Comparison of ENCODE assay signal across 8 cellular contexts in the genomic region with DNA sequence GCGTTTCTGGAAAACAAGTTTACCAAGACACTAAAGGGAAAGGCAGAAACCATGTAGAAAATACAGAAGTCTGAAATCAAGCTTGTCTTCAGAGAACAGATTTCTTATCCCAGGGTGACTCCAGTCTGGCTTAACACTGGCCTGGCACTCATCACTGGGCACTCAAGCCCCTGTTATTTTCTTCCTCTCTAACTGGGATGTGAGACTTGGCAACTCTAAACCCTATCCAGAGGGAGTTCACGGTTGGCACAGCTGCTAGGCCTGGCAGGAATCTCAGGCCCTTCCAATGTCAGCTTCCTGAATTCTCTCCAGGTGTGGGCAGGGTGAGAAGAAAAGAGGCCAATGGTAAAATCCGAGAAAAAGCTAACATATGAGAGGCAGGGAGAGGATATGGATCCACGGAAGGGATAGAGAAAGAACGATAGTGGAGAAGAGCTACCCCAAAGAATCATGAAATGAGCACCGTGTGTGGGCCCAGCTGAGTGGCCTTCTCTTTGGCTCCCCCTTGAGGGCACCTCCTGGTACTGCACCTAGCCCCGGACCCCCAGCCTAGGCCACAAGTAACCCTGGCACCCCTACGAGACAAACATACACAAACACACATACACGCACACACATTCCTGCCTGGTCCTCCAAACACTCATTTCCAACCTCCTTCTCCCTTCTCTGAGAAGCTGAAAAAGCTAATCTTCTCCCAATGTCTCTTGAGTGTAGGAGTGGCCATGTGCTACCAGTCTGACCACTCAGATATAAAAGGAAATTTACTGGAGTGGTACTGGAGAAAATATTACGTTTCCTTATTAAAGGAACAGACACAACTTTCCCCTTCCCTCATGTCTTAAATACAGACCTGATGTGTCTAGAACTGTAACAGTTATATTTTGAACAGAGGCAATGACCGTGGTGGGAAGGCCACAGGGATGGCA. TPM values are rescaled to one million over a fixed set of nuclear protein-coding genes. Genes with fewer than 3 reads are reported as not detected.
DNase-seq lines count a peak whose midpoint lies in the region; ATAC-seq and TF ChIP-seq lines count a peak whose summit lies in the region.

No MANE protein-coding gene starts in this region.

- H3K4me1 Mint-ChIP-seq in natural killer cell = peaks cover 0 to 6% of the 10 kb centered on the region in 2 donors

- no TSS peak for BruUV-seq in OCI-LY7 (replicated peaks; lab: Mats Ljungman, UMichigan)

- intact Hi-C loops in OCI-LY7 (cut with micrococcal nuclease; ENCODE audit: unreplicated experiment) = no loop called here
- intact Hi-C loops in natural killer cell (cut with micrococcal nuclease) = no loop called here

- H3K4me1 ChIP-seq in OCI-LY7 (ENCODE audit: insufficient read depth, low read length, poor library complexity, severe bottlenecking) = no peaks in the 10 kb centered on the region

- H4K20me1 ChIP-seq in OCI-LY7 (ENCODE audit: insufficient read depth, low read length) = no peaks in the 10 kb centered on the region

- ATAC-seq in GM18511 (IDR thresholded peaks at IDR 0.05; ENCODE audit: unreplicated experiment) (peak; percentile 93), HG02885 (IDR thresholded peaks at IDR 0.05; ENCODE audit: poor library complexity, unreplicated experiment) (peak; percentile 93), natural killer cell (peak; percentile 36 to 79 (median 65)), omental fat pad (ENCODE audit: low FRiP score) (no peak)

- no peaks in the 10 kb centered on the region for H3K36me3 ChIP-seq in OCI-LY7 (ENCODE audit: insufficient read depth, low read length)

- TF ChIP-seq CTCF in OCI-LY7 (conservative IDR thresholded peaks at IDR 0.05; ENCODE audit: low read length) (peak; percentile 77), cardiac fibroblast (IDR thresholded peaks at IDR 0.05; ENCODE audit: low read depth, low read length) (peak; percentile 77), natural killer cell (IDR thresholded peaks at IDR 0.05) (no peak), omental fat pad (IDR thresholded peaks at IDR 0.05) (no peak)

- no peaks in the 10 kb centered on the region for H3K9me2 ChIP-seq in OCI-LY7 (ENCODE audit: insufficient read depth, low read length)

- POLR2A ChIA-PET in OCI-LY7 (lab: Charles Lee) = no interaction called here

- no peak overlapping the region for H3K27ac ChIP-seq in OCI-LY7 (ENCODE audit: low read depth, low read length, poor library complexity, severe bottlenecking)

- no peaks in the 10 kb centered on the region for H3K36me3 Mint-ChIP-seq in natural killer cell

- H3K9me3 Mint-ChIP-seq in natural killer cell = no peaks in the 10 kb centered on the region

- H3K27ac Mint-ChIP-seq in natural killer cell = no peak overlapping the region

- DNase-seq in AG20443 (ENCODE audit: low spot score) (peak; percentile 53), OCI-LY7 (ENCODE audit: low spot score) (peak; percentile 20), cardiac fibroblast (ENCODE audit: low read depth in 2 of 2) (peak; percentile 11 to 13), natural killer cell (peak; percentile 15), omental fat pad (ENCODE audit: low spot score) (no peak), inferior parietal cortex (ENCODE audit: extremely low spot score) (no peak)

- no peak overlapping the region for H3K4me3 Mint-ChIP-seq in natural killer cell

- H3K79me2 ChIP-seq in OCI-LY7 (ENCODE audit: insufficient read depth, low read depth, low read length) = no peaks in the 10 kb centered on the region

- no peaks in the 10 kb centered on the region for H3K9me3 ChIP-seq in OCI-LY7 (ENCODE audit: low read length)

- CTCF ChIA-PET in OCI-LY7 (lab: Charles Lee; ENCODE audit: unreplicated experiment) = no interaction called here

- no peak overlapping the region for H3K4me2 ChIP-seq in OCI-LY7 (ENCODE audit: low read length)

- no peak overlapping the region for H2AFZ ChIP-seq in OCI-LY7 (ENCODE audit: low read length)

- no peaks in the 10 kb centered on the region for H3K27me3 Mint-ChIP-seq in natural killer cell (ENCODE audit: low read depth in 2 of 2)

- H3K4me3 ChIP-seq in OCI-LY7 (ENCODE audit: low read depth, low read length, poor library complexity, severe bottlenecking) = no peak overlapping the region
- H3K4me3 ChIP-seq in cardiac fibroblast (replicated peaks in 1 of 2; ENCODE audit: low read depth in 2 of 2, low read length in 2 of 2) = no peak overlapping the region

RNA-seq across cellular contexts. Expression of gene PTCHD1, which starts 16.6 kb away (rescaled TPM):
- not detected in 2 replicates for total RNA-seq in OCI-LY7 (2014; rRNA removed; shearing (Covaris generic))
- total RNA-seq in OCI-LY7 (2022) (not detected in 2 replicates), natural killer cell (not detected), omental fat pad (1 to 10 TPM in 1 of 4 donors, under 1 TPM in 3; 0.06 to 2.0 (median 0.17) TPM)

Comparison
In these comparisons a context has a peak if more than half of its experiments do, and no peak if none do; other contexts are left out.
1. DNase-seq: peak in AG20443 (single experiment), OCI-LY7 (single experiment), cardiac fibroblast (2 of 2) and natural killer cell (single experiment); none in omental fat pad (single experiment) and inferior parietal cortex (single experiment).
2. CTCF ChIP-seq: peak in OCI-LY7 (single experiment) and cardiac fibroblast (single experiment); none in natural killer cell (single experiment) and omental fat pad (0 of 3).